24 cellular contexts compared by ENCODE assay signal in genomic region chr14:53493310-53493709, GRCh38.
"Had no signal": no experiment of that assay in that cellular context is flagged by ENCODE, and none has a peak within 500 bp of the region (broad histone marks: within the 10 kb centered on the region; RNA-seq: fewer than 3 reads in every experiment).

No MANE protein-coding gene starts in this region.

- H3K4me3 ChIP-seq: adrenal gland, ascending aorta, cardiac muscle cell, coronary artery, dorsolateral prefrontal cortex, heart right ventricle, pancreas, prostate gland, smooth muscle cell, stomach, tibial artery had no signal

- H3K36me3 ChIP-seq: adrenal gland, ascending aorta, cardiac muscle cell, heart right ventricle, pancreas, prostate gland, stomach, tibial artery had no signal

- H3K9me3 ChIP-seq: adrenal gland, heart right ventricle, pancreas, prostate gland, stomach, tibial artery had no signal

- H3K27me3 ChIP-seq: adrenal gland, ascending aorta, dorsolateral prefrontal cortex, foreskin keratinocyte, heart right ventricle, pancreas, stomach, tibial artery had no signal

- ATAC-seq: esophagus mucosa; foreskin keratinocyte; heart right ventricle; pancreas; stimulated activated memory B cell treated with anti-CD40 and anti-IgM and Interleukin-4, amounts not matched to agents 10 μg/mL and 1 μg/mL and 100 μg/mL, for 72 hours had no signal

- FAIRE-seq: pancreas had no signal

- H3K27ac ChIP-seq: adrenal gland, ascending aorta, cardiac muscle cell, coronary artery, dorsolateral prefrontal cortex, foreskin keratinocyte, heart right ventricle, pancreas, prostate gland, stomach, tibial artery had no signal

- DNase-seq: activated CD4-positive, alpha-beta T cell treated with anti-CD3 and anti-CD28 coated beads for 4 hours; activated CD4-positive, alpha-beta T cell treated with anti-CD3 and anti-CD28 coated beads, Interleukin-2, amount 50 U/mL, for 4 hours; activated effector memory CD4-positive, alpha-beta T cell treated with Interleukin-2 at 50 U/mL for 16 hours; activated naive CD4-positive, alpha-beta T cell treated with Interleukin-2 at 50 U/mL for 16 hours; adrenal gland; dorsolateral prefrontal cortex; effector memory CD4-positive, alpha-beta T cell; foreskin keratinocyte; heart right ventricle; naive B cell; pancreas; stimulated activated CD4-positive, alpha-beta T cell treated with anti-CD3 and anti-CD28 coated beads, Interleukin-1b, Interleukin-23, amount 100 ng/mL, for 48 hours; stimulated activated CD4-positive, alpha-beta T cell treated with anti-CD3 and anti-CD28 coated beads, Interleukin-4, amount 100 ng/mL, for 4 hours; stimulated activated CD8-positive, alpha-beta memory T cell treated with anti-CD3 and anti-CD28 coated beads, Interleukin-4, amount 100 ng/mL, for 48 hours; stomach; T-helper 1 cell; tibial artery had no signal

- H3K4me1 ChIP-seq: ascending aorta, heart right ventricle, pancreas, prostate gland, tibial artery had no signal
